3 cellular contexts compared by ENCODE assay signal in genomic region chr1:201172336-201172735, GRCh38.
TF ChIP-seq lines count a peak whose summit lies in the region.

No MANE protein-coding gene starts in this region.

TF ChIP-seq in A549, 52 proteins besides CTCF, POLR2A, EP300 and RAD21:
- TF ChIP-seq JUN (IDR thresholded peaks at IDR 0.05) (no peak), HOXB13 (CRISPR knock-in tag; IDR thresholded peaks at IDR 0.05; ENCODE audit: low read depth) (no peak), NR3C1 (IDR thresholded peaks at IDR 0.05) (no peak), EHF (CRISPR knock-in tag; IDR thresholded peaks at IDR 0.05) (no peak), FOSL2 (IDR thresholded peaks at IDR 0.05) (no peak), FOSL2 (CRISPR knock-in tag; IDR thresholded peaks at IDR 0.05) (no peak), JUNB (IDR thresholded peaks at IDR 0.05) (no peak), PBX3 (IDR thresholded peaks at IDR 0.05) (no peak), TP53 (CRISPR knock-in tag; IDR thresholded peaks at IDR 0.05) (no peak), KDM1A (IDR thresholded peaks at IDR 0.05; ENCODE audit: low read depth) (no peak), TFCP2L1 (CRISPR knock-in tag; IDR thresholded peaks at IDR 0.05) (no peak), EHMT2 (IDR thresholded peaks at IDR 0.05; ENCODE audit: low read depth) (no peak), CHD4 (IDR thresholded peaks at IDR 0.05; ENCODE audit: borderline replicate concordance) (no peak), CBX8 (IDR thresholded peaks at IDR 0.05) (no peak)
- TF ChIP-seq, protein P1, sequence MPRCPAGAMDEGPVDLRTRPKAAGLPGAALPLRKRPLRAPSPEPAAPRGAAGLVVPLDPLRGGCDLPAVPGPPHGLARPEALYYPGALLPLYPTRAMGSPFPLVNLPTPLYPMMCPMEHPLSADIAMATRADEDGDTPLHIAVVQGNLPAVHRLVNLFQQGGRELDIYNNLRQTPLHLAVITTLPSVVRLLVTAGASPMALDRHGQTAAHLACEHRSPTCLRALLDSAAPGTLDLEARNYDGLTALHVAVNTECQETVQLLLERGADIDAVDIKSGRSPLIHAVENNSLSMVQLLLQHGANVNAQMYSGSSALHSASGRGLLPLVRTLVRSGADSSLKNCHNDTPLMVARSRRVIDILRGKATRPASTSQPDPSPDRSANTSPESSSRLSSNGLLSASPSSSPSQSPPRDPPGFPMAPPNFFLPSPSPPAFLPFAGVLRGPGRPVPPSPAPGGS (IDR thresholded peaks at IDR 0.05), result no peak

TF ChIP-seq in HCT116, 20 proteins besides CTCF, POLR2A, EP300 and RAD21:
- TF ChIP-seq ZNF274 (IDR thresholded peaks at IDR 0.05; ENCODE audit: low read depth, low read length) (no peak), EZH2 (IDR thresholded peaks at IDR 0.05) (no peak), ELF1 (IDR thresholded peaks at IDR 0.05; ENCODE audit: borderline replicate concordance, low read depth) (no peak), YY1 (IDR thresholded peaks at IDR 0.05; ENCODE audit: extremely low read depth, insufficient replicate concordance, low read depth, low read length) (no peak), CBX3 (IDR thresholded peaks at IDR 0.05; ENCODE audit: low read depth) (no peak), TCF7L2 (IDR thresholded peaks at IDR 0.05; ENCODE audit: borderline replicate concordance, extremely low read depth, insufficient read depth, insufficient read length) (no peak), SRF (IDR thresholded peaks at IDR 0.05; ENCODE audit: low read depth) (no peak), REST (IDR thresholded peaks at IDR 0.05; ENCODE audit: low read depth) (no peak), POLR2AphosphoS5 (IDR thresholded peaks at IDR 0.05; ENCODE audit: low read depth, low read length) (no peak), SP1 (IDR thresholded peaks at IDR 0.05; ENCODE audit: low read depth) (no peak), ZFX (IDR thresholded peaks at IDR 0.05) (no peak), FOSL1 (IDR thresholded peaks at IDR 0.05; ENCODE audit: low read depth) (no peak), SIN3A (IDR thresholded peaks at IDR 0.05; ENCODE audit: low read depth) (no peak)
- TF ChIP-seq, protein P2, sequence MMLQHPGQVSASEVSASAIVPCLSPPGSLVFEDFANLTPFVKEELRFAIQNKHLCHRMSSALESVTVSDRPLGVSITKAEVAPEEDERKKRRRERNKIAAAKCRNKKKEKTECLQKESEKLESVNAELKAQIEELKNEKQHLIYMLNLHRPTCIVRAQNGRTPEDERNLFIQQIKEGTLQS (IDR thresholded peaks at IDR 0.05), result no peak

TF ChIP-seq in H1, 55 proteins besides CTCF, POLR2A, EP300 and RAD21:
- TF ChIP-seq, protein P3, sequence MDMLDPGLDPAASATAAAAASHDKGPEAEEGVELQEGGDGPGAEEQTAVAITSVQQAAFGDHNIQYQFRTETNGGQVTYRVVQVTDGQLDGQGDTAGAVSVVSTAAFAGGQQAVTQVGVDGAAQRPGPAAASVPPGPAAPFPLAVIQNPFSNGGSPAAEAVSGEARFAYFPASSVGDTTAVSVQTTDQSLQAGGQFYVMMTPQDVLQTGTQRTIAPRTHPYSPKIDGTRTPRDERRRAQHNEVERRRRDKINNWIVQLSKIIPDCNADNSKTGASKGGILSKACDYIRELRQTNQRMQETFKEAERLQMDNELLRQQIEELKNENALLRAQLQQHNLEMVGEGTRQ (IDR thresholded peaks at IDR 0.05; ENCODE audit: low read length), result no peak
- TF ChIP-seq SIX5 (IDR thresholded peaks at IDR 0.05; ENCODE audit: low read depth, low read length) (no peak), ZNF274 (IDR thresholded peaks at IDR 0.05; ENCODE audit: borderline replicate concordance, extremely low read depth, low read length) (no peak), TBP (IDR thresholded peaks at IDR 0.05; ENCODE audit: low read depth, low read length) (no peak), TCF12 (IDR thresholded peaks at IDR 0.05; ENCODE audit: low read depth, low read length) (no peak), KDM1A (IDR thresholded peaks at IDR 0.05; ENCODE audit: borderline replicate concordance, low read length) (no peak), CREB1 (IDR thresholded peaks at IDR 0.05) (no peak), TEAD4 (IDR thresholded peaks at IDR 0.05; ENCODE audit: low read depth, low read length) (no peak), NRF1 (IDR thresholded peaks at IDR 0.05; ENCODE audit: low read depth, low read length) (no peak), YY1 (IDR thresholded peaks at IDR 0.05; ENCODE audit: low read depth, low read length) (no peak), EGR1 (IDR thresholded peaks at IDR 0.05; ENCODE audit: borderline replicate concordance, low read depth, low read length) (no peak), FOSL1 (IDR thresholded peaks at IDR 0.05; ENCODE audit: insufficient read depth, low read depth, low read length) (no peak), RXRA (IDR thresholded peaks at IDR 0.05; ENCODE audit: insufficient read depth, low read depth, low read length) (no peak)
- TF ChIP-seq, protein P4, sequence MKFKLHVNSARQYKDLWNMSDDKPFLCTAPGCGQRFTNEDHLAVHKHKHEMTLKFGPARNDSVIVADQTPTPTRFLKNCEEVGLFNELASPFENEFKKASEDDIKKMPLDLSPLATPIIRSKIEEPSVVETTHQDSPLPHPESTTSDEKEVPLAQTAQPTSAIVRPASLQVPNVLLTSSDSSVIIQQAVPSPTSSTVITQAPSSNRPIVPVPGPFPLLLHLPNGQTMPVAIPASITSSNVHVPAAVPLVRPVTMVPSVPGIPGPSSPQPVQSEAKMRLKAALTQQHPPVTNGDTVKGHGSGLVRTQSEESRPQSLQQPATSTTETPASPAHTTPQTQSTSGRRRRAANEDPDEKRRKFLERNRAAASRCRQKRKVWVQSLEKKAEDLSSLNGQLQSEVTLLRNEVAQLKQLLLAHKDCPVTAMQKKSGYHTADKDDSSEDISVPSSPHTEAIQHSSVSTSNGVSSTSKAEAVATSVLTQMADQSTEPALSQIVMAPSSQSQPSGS (IDR thresholded peaks at IDR 0.05; ENCODE audit: low read length), result no peak
- TF ChIP-seq, protein P5, sequence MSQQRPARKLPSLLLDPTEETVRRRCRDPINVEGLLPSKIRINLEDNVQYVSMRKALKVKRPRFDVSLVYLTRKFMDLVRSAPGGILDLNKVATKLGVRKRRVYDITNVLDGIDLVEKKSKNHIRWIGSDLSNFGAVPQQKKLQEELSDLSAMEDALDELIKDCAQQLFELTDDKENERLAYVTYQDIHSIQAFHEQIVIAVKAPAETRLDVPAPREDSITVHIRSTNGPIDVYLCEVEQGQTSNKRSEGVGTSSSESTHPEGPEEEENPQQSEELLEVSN (IDR thresholded peaks at IDR 0.05), result no peak
